Comparison of ENCODE assay signal across 8 cellular contexts in genomic region chr20:32285621-32286334, GRCh38. TPM values are rescaled to one million over a fixed set of nuclear protein-coding genes. Genes with fewer than 3 reads are reported as not detected.
A peak's percentile ranks its signal among the peaks of the same experiment; 100 is the strongest.
DNase-seq lines count a peak whose midpoint lies in the region; ATAC-seq and TF ChIP-seq lines count a peak whose summit lies in the region.

No MANE protein-coding gene starts in this region.

- H3K9ac ChIP-seq in SK-N-SH = no peak overlapping the region

- TF ChIP-seq EP300 in SK-N-SH (IDR thresholded peaks at IDR 0.05; ENCODE audit: borderline replicate concordance in 1 of 2, low read depth in 1 of 2, low read length in 1 of 2) = no peak

- no peak overlapping the region for H3K4me3 ChIP-seq in SK-N-SH (ENCODE audit: low read depth in 2 of 2, low read length in 1 of 2)

- peaks cover under 1% of the 10 kb centered on the region for H3K9me3 Mint-ChIP-seq in activated CD4-positive, alpha-beta T cell treated with anti-CD3 and anti-CD28 coated beads for 36 hours (ENCODE audit: low read depth)
- H3K9me3 Mint-ChIP-seq in stimulated activated memory B cell treated with anti-CD40 and anti-IgM and Interleukin-4, amounts not matched to agents 10 μg/mL and 1 μg/mL and 100 μg/mL, for 72 hours = no peaks in the 10 kb centered on the region

- peak overlapping the region; percentile 97 for H3K27ac Mint-ChIP-seq in activated CD4-positive, alpha-beta T cell treated with anti-CD3 and anti-CD28 coated beads for 36 hours
- peak overlapping the region; percentile 78 for H3K27ac Mint-ChIP-seq in stimulated activated memory B cell treated with anti-CD40 and anti-IgM and Interleukin-4, amounts not matched to agents 10 μg/mL and 1 μg/mL and 100 μg/mL, for 72 hours

- H3K27ac ChIP-seq in SK-N-SH (ENCODE audit: low read depth in 2 of 2, low read length in 1 of 2) = no peak overlapping the region

- no peak for TF ChIP-seq CTCF in SK-N-SH (IDR thresholded peaks at IDR 0.05)

- H3K9me2 ChIP-seq in SK-N-SH = no peaks in the 10 kb centered on the region

- no peak overlapping the region for H2AFZ ChIP-seq in SK-N-SH (ENCODE audit: low read depth)

- H3K36me3 ChIP-seq in SK-N-SH (replicated peaks in 1 of 2; ENCODE audit: control insufficient read depth in 1 of 2, insufficient read depth in 2 of 2, low read length in 1 of 2) = peaks cover 4 to 10% of the 10 kb centered on the region in 2 experiments

- no peaks in the 10 kb centered on the region for H3K9me3 ChIP-seq in SK-N-SH

- H3K4me2 ChIP-seq in SK-N-SH = no peak overlapping the region

- H3K4me1 ChIP-seq in SK-N-SH (ENCODE audit: control insufficient read depth in 1 of 2, insufficient read depth in 2 of 2, low read depth in 1 of 2, low read length in 1 of 2) = peaks cover 3 to 4% of the 10 kb centered on the region in 2 experiments

- 81% methylated on average over 4 of the region's 4 CpGs for WGBS in SK-N-SH (ENCODE audit: low lambda C conversion rate)

- no peak for TF ChIP-seq RAD21 in SK-N-SH (IDR thresholded peaks at IDR 0.05; ENCODE audit: low read length)

- peaks cover 55% of the 10 kb centered on the region for H3K36me3 Mint-ChIP-seq in activated CD4-positive, alpha-beta T cell treated with anti-CD3 and anti-CD28 coated beads for 36 hours (ENCODE audit: low read depth)
- H3K36me3 Mint-ChIP-seq in stimulated activated memory B cell treated with anti-CD40 and anti-IgM and Interleukin-4, amounts not matched to agents 10 μg/mL and 1 μg/mL and 100 μg/mL, for 72 hours = peaks cover 33% of the 10 kb centered on the region

- no peaks in the 10 kb centered on the region for H3F3A ChIP-seq in SK-N-SH (replicated peaks; ENCODE audit: insufficient read depth)

- peak; percentile 70 for DNase-seq in activated CD4-positive, alpha-beta T cell treated with anti-CD3 and anti-CD28 coated beads for 36 hours
- no peak for DNase-seq in activated CD4-positive, alpha-beta T cell treated with anti-CD3 and anti-CD28 coated beads for 1 hour
- DNase-seq in Right ventricle myocardium superior = no peak
- no peak for DNase-seq in SK-N-SH

- no peaks in the 10 kb centered on the region for H3K27me3 ChIP-seq in SK-N-SH (ENCODE audit: insufficient read depth)

- CTCF ChIA-PET in activated CD4-positive, alpha-beta T cell treated with anti-CD3 and anti-CD28 coated beads for 36 hours (lab: Charles Lee) = interaction anchor here (0.8 to 3.1 kb wide), 10 partner anchors 8 to 223 kb away, joined by 3 to 13 read pairs (median 7); partner anchors contain the start of gene KIF3B
- CTCF ChIA-PET in SK-N-SH (lab: Yijun Ruan, JAX) = no interaction called here

- peaks cover 12% of the 10 kb centered on the region; the same call in 1 of the 2 replicates for H4K20me1 ChIP-seq in SK-N-SH (ENCODE audit: insufficient read depth)

- ATAC-seq in activated CD4-positive, alpha-beta T cell treated with anti-CD3 and anti-CD28 coated beads for 36 hours = peak; percentile 83
- ATAC-seq in HG03095 (IDR thresholded peaks at IDR 0.05; ENCODE audit: unreplicated experiment) (peak; percentile 53), Right ventricle myocardium superior (ENCODE audit: poor library complexity) (peak; percentile 60), GM21737 (IDR thresholded peaks at IDR 0.05; ENCODE audit: unreplicated experiment) (no peak)
- ATAC-seq in activated CD4-positive, CD25-positive, alpha-beta regulatory T cell treated with anti-CD3 and anti-CD28 coated beads, Interleukin-2, amount 50 U/mL, for 24 hours = peak; percentile 86 to 91
- ATAC-seq in stimulated activated memory B cell treated with anti-CD40 and anti-IgM and Interleukin-4, amounts not matched to agents 10 μg/mL and 1 μg/mL and 100 μg/mL, for 72 hours = peak; percentile 89

- H3K79me2 ChIP-seq in SK-N-SH (ENCODE audit: insufficient read depth) = peaks cover 77% of the 10 kb centered on the region

- no peaks in the 10 kb centered on the region for H3K27me3 Mint-ChIP-seq in activated CD4-positive, alpha-beta T cell treated with anti-CD3 and anti-CD28 coated beads for 36 hours
- no peaks in the 10 kb centered on the region for H3K27me3 Mint-ChIP-seq in stimulated activated memory B cell treated with anti-CD40 and anti-IgM and Interleukin-4, amounts not matched to agents 10 μg/mL and 1 μg/mL and 100 μg/mL, for 72 hours

- intact Hi-C loops in activated CD4-positive, alpha-beta T cell treated with anti-CD3 and anti-CD28 coated beads for 36 hours (cut with DNase I, micrococcal nuclease) = loop anchor here (1.0 to 2.0 kb wide), 7 partner anchors 33 to 81 kb away; partner anchors contain the start of gene ASXL1 (in 1 of the 2)
- intact Hi-C loops in Right ventricle myocardium superior (cut with DNase I) = loop anchor here (10.0 kb wide), 1 partner anchor 81 kb away; the partner anchor contains the start of genes PLAGL2 and POFUT1

- H3K4me3 Mint-ChIP-seq in activated CD4-positive, alpha-beta T cell treated with anti-CD3 and anti-CD28 coated beads for 36 hours = peak overlapping the region; percentile 58
- H3K4me3 Mint-ChIP-seq in stimulated activated memory B cell treated with anti-CD40 and anti-IgM and Interleukin-4, amounts not matched to agents 10 μg/mL and 1 μg/mL and 100 μg/mL, for 72 hours = peak overlapping the region; percentile 49

- H3K4me1 Mint-ChIP-seq in activated CD4-positive, alpha-beta T cell treated with anti-CD3 and anti-CD28 coated beads for 36 hours = peaks cover 88% of the 10 kb centered on the region
- peaks cover 59% of the 10 kb centered on the region for H3K4me1 Mint-ChIP-seq in stimulated activated memory B cell treated with anti-CD40 and anti-IgM and Interleukin-4, amounts not matched to agents 10 μg/mL and 1 μg/mL and 100 μg/mL, for 72 hours

- POLR2A ChIA-PET in activated CD4-positive, alpha-beta T cell treated with anti-CD3 and anti-CD28 coated beads for 36 hours (lab: Charles Lee) = interaction anchor here (0.5 to 2.9 kb wide), 14 partner anchors 9 to 744 kb away, joined by 3 to 40 read pairs (median 7); partner anchors contain the start of gene KIF3B
- POLR2A ChIA-PET in SK-N-SH (lab: Yijun Ruan, JAX) = no interaction called here

TF ChIP-seq in SK-N-SH, 30 proteins besides CTCF, POLR2A, EP300 and RAD21 (continues in another document):
- no peak for TF ChIP-seq POLR2AphosphoS5 (IDR thresholded peaks at IDR 0.05; ENCODE audit: low read depth, low read length)
- TF ChIP-seq TAF1 (IDR thresholded peaks at IDR 0.05; ENCODE audit: borderline replicate concordance, low read depth, low read length) = no peak
- TF ChIP-seq TCF12 (IDR thresholded peaks at IDR 0.05) = no peak
- no peak for TF ChIP-seq YY1 (IDR thresholded peaks at IDR 0.05; ENCODE audit: low read depth)
- TF ChIP-seq REST (IDR thresholded peaks at IDR 0.05; ENCODE audit: low read depth, low read length) = no peak
- no peak for TF ChIP-seq MAX (IDR thresholded peaks at IDR 0.05; ENCODE audit: low read depth)
- no peak for TF ChIP-seq PBX3 (IDR thresholded peaks at IDR 0.05)

RNA-seq across cellular contexts. Expression of gene KIF3B, which starts 8.3 kb away (rescaled TPM):
- total RNA-seq in activated CD4-positive, alpha-beta T cell treated with anti-CD3 and anti-CD28 coated beads for 36 hours = 10 to 100 TPM; 39.9 to 40.7 TPM
- 8.6 TPM for total RNA-seq in Right ventricle myocardium superior
- polyA plus RNA-seq in SK-N-SH (2012; rRNA removed) = 18.6 and 23.8 TPM in 2 replicates
- polyA plus RNA-seq in SK-N-SH (2012; cell fraction: cytosol; rRNA removed) = 26.2 and 26.6 TPM in 2 replicates
- polyA plus RNA-seq in SK-N-SH (2012; cell fraction: nucleus; rRNA removed) = 12.4 and 12.8 TPM in 2 replicates
